In the genomic region with DNA sequence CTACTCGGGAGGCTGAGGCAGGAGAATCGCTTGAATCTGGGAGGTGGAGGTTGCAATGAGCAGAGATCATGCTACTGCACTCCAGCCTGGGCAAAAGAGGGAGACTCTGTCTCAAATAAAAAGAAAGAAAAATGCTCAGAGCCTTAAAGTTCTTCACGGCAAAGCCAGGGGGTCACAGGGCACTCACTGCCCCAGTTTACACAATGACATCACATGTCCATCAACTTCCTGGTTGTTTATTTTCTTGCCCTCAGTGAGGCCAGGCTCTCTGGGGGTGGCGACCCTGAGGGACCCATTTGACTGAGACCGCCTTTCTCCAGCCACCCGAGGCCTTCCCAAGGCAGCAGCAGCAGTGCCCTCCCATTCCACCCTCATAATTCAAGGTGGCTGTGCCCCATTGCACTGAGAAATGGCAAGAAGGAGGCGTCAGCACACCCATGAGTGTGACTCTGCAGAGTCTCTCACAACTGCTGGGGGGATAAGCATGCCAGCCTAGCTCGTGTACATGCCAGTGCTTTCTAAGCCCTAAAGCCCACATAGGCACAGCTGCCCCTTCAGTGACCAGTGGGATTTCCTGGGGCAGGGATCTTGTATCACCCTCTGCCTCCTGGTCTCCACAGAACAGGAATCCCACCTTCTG, we compare ENCODE assay signal across 1 cellular context.
TF ChIP-seq lines count a peak whose summit lies in the region.

No MANE protein-coding gene starts in this region.

TF ChIP-seq in HepG2, 621 proteins besides CTCF, POLR2A, EP300 and RAD21 (continued from another document and continues in another):
- TF ChIP-seq, protein P1, sequence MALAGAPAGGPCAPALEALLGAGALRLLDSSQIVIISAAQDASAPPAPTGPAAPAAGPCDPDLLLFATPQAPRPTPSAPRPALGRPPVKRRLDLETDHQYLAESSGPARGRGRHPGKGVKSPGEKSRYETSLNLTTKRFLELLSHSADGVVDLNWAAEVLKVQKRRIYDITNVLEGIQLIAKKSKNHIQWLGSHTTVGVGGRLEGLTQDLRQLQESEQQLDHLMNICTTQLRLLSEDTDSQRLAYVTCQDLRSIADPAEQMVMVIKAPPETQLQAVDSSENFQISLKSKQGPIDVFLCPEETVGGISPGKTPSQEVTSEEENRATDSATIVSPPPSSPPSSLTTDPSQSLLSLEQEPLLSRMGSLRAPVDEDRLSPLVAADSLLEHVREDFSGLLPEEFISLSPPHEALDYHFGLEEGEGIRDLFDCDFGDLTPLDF (CRISPR knock-in tag; IDR thresholded peaks at IDR 0.05): no peak
- TF ChIP-seq ZMAT3 (CRISPR knock-in tag; conservative IDR thresholded peaks at IDR 0.05) (no peak), ZNF549 (CRISPR knock-in tag; IDR thresholded peaks at IDR 0.05) (no peak), FOXJ3 (CRISPR knock-in tag; IDR thresholded peaks at IDR 0.05; ENCODE audit: borderline replicate concordance) (peak; percentile 25; the same call in 1 of the 2 replicates), IKZF4 (CRISPR knock-in tag; IDR thresholded peaks at IDR 0.05; ENCODE audit: borderline replicate concordance, low read depth, not compliant biosample characterization) (no peak), POGZ (CRISPR knock-in tag; IDR thresholded peaks at IDR 0.05) (peak; percentile 44; the same call in 1 of the 2 replicates), ATM (IDR thresholded peaks at IDR 0.05; ENCODE audit: borderline replicate concordance) (no peak), ZNF747 (CRISPR knock-in tag; IDR thresholded peaks at IDR 0.05; ENCODE audit: borderline replicate concordance) (0 out of 2 replicates have a peak, but pooled peaks have one; percentile 23), ZNF143 (CRISPR knock-in tag; IDR thresholded peaks at IDR 0.05) (no peak), NFIC (IDR thresholded peaks at IDR 0.05; ENCODE audit: low read length) (no peak; the same call in 1 of the 2 replicates), ZNF501 (CRISPR knock-in tag; IDR thresholded peaks at IDR 0.05) (no peak), NR2F6 (IDR thresholded peaks at IDR 0.05) (peak; percentile 76), NR2F6 (CRISPR knock-in tag; IDR thresholded peaks at IDR 0.05) (peak; percentile 88), NFE2L1 (CRISPR knock-in tag; IDR thresholded peaks at IDR 0.05; ENCODE audit: borderline replicate concordance) (no peak), ZNF33B (CRISPR knock-in tag; IDR thresholded peaks at IDR 0.05) (no peak), ASH2L (IDR thresholded peaks at IDR 0.05; ENCODE audit: insufficient read length, low read depth, low read length) (peak; percentile 90), ZNF577 (CRISPR knock-in tag; IDR thresholded peaks at IDR 0.05; ENCODE audit: borderline replicate concordance, low read depth) (no peak), KDM2A (CRISPR knock-in tag; IDR thresholded peaks at IDR 0.05; ENCODE audit: borderline replicate concordance, low read depth) (no peak), ZNF644 (CRISPR knock-in tag; IDR thresholded peaks at IDR 0.05; ENCODE audit: low read depth) (0 out of 2 replicates have a peak, but pooled peaks have one; percentile 26), NFYC (CRISPR knock-in tag; IDR thresholded peaks at IDR 0.05) (no peak), ZNF484 (CRISPR knock-in tag; IDR thresholded peaks at IDR 0.05; ENCODE audit: borderline replicate concordance, low read depth) (peak; percentile 54; the same call in 1 of the 2 replicates), PLRG1 (conservative IDR thresholded peaks at IDR 0.05) (no peak), ZNF567 (CRISPR knock-in tag; IDR thresholded peaks at IDR 0.05; ENCODE audit: borderline replicate concordance) (no peak), ZFX (CRISPR knock-in tag; IDR thresholded peaks at IDR 0.05; ENCODE audit: low read depth) (peak; percentile 58; the same call in 1 of the 2 replicates), ZNF431 (CRISPR knock-in tag; IDR thresholded peaks at IDR 0.05; ENCODE audit: borderline replicate concordance, low read depth) (no peak), FOXC1 (CRISPR knock-in tag; IDR thresholded peaks at IDR 0.05; ENCODE audit: borderline replicate concordance) (peak; percentile 24; the same call in 1 of the 2 replicates), ZNF615 (CRISPR knock-in tag; IDR thresholded peaks at IDR 0.05; ENCODE audit: borderline replicate concordance) (no peak), ZNF136 (CRISPR knock-in tag; IDR thresholded peaks at IDR 0.05; ENCODE audit: low read depth) (no peak), ZNF709 (CRISPR knock-in tag; IDR thresholded peaks at IDR 0.05) (no peak), KLF15 (CRISPR knock-in tag; IDR thresholded peaks at IDR 0.05; ENCODE audit: borderline replicate concordance) (no peak), NONO (IDR thresholded peaks at IDR 0.05) (no peak), NONO (CRISPR knock-in tag; conservative IDR thresholded peaks at IDR 0.05) (no peak; the same call in 1 of the 2 replicates), PHF20 (CRISPR knock-in tag; IDR thresholded peaks at IDR 0.05) (no peak), KLF13 (CRISPR knock-in tag; IDR thresholded peaks at IDR 0.05) (no peak), ZNF614 (CRISPR knock-in tag; IDR thresholded peaks at IDR 0.05; ENCODE audit: borderline replicate concordance) (0 out of 2 replicates have a peak, but pooled peaks have one; percentile 60)
- TF ChIP-seq, protein P2, sequence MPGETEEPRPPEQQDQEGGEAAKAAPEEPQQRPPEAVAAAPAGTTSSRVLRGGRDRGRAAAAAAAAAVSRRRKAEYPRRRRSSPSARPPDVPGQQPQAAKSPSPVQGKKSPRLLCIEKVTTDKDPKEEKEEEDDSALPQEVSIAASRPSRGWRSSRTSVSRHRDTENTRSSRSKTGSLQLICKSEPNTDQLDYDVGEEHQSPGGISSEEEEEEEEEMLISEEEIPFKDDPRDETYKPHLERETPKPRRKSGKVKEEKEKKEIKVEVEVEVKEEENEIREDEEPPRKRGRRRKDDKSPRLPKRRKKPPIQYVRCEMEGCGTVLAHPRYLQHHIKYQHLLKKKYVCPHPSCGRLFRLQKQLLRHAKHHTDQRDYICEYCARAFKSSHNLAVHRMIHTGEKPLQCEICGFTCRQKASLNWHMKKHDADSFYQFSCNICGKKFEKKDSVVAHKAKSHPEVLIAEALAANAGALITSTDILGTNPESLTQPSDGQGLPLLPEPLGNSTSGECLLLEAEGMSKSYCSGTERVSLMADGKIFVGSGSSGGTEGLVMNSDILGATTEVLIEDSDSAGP (CRISPR knock-in tag; IDR thresholded peaks at IDR 0.05; ENCODE audit: borderline replicate concordance): peak; percentile 45; the same call in 1 of the 2 replicates
- TF ChIP-seq, protein P3, sequence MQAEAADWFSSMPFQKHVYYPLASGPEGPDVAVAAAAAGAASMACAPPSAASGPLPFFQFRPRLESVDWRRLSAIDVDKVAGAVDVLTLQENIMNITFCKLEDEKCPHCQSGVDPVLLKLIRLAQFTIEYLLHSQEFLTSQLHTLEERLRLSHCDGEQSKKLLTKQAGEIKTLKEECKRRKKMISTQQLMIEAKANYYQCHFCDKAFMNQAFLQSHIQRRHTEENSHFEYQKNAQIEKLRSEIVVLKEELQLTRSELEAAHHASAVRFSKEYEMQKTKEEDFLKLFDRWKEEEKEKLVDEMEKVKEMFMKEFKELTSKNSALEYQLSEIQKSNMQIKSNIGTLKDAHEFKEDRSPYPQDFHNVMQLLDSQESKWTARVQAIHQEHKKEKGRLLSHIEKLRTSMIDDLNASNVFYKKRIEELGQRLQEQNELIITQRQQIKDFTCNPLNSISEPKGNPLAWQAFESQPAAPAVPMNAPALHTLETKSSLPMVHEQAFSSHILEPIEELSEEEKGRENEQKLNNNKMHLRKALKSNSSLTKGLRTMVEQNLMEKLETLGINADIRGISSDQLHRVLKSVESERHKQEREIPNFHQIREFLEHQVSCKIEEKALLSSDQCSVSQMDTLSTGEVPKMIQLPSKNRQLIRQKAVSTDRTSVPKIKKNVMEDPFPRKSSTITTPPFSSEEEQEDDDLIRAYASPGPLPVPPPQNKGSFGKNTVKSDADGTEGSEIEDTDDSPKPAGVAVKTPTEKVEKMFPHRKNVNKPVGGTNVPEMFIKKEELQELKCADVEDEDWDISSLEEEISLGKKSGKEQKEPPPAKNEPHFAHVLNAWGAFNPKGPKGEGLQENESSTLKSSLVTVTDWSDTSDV (CRISPR knock-in tag; IDR thresholded peaks at IDR 0.05): no peak
- TF ChIP-seq, protein P4, sequence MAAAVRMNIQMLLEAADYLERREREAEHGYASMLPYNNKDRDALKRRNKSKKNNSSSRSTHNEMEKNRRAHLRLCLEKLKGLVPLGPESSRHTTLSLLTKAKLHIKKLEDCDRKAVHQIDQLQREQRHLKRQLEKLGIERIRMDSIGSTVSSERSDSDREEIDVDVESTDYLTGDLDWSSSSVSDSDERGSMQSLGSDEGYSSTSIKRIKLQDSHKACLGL (CRISPR knock-in tag; IDR thresholded peaks at IDR 0.05): no peak
- TF ChIP-seq, protein P5, sequence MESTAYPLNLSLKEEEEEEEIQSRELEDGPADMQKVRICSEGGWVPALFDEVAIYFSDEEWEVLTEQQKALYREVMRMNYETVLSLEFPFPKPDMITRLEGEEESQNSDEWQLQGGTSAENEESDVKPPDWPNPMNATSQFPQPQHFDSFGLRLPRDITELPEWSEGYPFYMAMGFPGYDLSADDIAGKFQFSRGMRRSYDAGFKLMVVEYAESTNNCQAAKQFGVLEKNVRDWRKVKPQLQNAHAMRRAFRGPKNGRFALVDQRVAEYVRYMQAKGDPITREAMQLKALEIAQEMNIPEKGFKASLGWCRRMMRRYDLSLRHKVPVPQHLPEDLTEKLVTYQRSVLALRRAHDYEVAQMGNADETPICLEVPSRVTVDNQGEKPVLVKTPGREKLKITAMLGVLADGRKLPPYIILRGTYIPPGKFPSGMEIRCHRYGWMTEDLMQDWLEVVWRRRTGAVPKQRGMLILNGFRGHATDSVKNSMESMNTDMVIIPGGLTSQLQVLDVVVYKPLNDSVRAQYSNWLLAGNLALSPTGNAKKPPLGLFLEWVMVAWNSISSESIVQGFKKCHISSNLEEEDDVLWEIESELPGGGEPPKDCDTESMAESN (CRISPR knock-in tag; conservative IDR thresholded peaks at IDR 0.05): no peak
- TF ChIP-seq, protein P6, sequence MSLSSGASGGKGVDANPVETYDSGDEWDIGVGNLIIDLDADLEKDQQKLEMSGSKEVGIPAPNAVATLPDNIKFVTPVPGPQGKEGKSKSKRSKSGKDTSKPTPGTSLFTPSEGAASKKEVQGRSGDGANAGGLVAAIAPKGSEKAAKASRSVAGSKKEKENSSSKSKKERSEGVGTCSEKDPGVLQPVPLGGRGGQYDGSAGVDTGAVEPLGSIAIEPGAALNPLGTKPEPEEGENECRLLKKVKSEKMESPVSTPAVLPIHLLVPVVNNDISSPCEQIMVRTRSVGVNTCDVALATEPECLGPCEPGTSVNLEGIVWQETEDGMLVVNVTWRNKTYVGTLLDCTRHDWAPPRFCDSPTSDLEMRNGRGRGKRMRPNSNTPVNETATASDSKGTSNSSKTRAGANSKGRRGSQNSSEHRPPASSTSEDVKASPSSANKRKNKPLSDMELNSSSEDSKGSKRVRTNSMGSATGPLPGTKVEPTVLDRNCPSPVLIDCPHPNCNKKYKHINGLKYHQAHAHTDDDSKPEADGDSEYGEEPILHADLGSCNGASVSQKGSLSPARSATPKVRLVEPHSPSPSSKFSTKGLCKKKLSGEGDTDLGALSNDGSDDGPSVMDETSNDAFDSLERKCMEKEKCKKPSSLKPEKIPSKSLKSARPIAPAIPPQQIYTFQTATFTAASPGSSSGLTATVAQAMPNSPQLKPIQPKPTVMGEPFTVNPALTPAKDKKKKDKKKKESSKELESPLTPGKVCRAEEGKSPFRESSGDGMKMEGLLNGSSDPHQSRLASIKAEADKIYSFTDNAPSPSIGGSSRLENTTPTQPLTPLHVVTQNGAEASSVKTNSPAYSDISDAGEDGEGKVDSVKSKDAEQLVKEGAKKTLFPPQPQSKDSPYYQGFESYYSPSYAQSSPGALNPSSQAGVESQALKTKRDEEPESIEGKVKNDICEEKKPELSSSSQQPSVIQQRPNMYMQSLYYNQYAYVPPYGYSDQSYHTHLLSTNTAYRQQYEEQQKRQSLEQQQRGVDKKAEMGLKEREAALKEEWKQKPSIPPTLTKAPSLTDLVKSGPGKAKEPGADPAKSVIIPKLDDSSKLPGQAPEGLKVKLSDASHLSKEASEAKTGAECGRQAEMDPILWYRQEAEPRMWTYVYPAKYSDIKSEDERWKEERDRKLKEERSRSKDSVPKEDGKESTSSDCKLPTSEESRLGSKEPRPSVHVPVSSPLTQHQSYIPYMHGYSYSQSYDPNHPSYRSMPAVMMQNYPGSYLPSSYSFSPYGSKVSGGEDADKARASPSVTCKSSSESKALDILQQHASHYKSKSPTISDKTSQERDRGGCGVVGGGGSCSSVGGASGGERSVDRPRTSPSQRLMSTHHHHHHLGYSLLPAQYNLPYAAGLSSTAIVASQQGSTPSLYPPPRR (CRISPR knock-in tag; IDR thresholded peaks at IDR 0.05; ENCODE audit: borderline replicate concordance): no peak
- TF ChIP-seq, protein P7, sequence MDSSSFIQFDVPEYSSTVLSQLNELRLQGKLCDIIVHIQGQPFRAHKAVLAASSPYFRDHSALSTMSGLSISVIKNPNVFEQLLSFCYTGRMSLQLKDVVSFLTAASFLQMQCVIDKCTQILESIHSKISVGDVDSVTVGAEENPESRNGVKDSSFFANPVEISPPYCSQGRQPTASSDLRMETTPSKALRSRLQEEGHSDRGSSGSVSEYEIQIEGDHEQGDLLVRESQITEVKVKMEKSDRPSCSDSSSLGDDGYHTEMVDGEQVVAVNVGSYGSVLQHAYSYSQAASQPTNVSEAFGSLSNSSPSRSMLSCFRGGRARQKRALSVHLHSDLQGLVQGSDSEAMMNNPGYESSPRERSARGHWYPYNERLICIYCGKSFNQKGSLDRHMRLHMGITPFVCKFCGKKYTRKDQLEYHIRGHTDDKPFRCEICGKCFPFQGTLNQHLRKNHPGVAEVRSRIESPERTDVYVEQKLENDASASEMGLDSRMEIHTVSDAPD (CRISPR knock-in tag; IDR thresholded peaks at IDR 0.05): no peak
- TF ChIP-seq, protein P8, sequence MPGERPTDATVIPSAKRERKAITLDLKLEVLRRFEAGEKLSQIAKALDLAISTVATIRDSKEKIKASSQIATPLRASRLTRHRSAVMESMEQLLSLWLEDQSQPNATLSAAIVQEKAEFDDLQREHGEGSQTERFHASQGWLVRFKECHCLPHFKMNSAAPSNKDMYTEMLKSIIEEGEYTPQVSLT (CRISPR knock-in tag; IDR thresholded peaks at IDR 0.05; ENCODE audit: borderline replicate concordance, low read depth): no peak
- TF ChIP-seq, protein P9, sequence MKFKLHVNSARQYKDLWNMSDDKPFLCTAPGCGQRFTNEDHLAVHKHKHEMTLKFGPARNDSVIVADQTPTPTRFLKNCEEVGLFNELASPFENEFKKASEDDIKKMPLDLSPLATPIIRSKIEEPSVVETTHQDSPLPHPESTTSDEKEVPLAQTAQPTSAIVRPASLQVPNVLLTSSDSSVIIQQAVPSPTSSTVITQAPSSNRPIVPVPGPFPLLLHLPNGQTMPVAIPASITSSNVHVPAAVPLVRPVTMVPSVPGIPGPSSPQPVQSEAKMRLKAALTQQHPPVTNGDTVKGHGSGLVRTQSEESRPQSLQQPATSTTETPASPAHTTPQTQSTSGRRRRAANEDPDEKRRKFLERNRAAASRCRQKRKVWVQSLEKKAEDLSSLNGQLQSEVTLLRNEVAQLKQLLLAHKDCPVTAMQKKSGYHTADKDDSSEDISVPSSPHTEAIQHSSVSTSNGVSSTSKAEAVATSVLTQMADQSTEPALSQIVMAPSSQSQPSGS (CRISPR knock-in tag; IDR thresholded peaks at IDR 0.05): peak; percentile 95; the same call in 1 of the 2 replicates
- TF ChIP-seq, protein P10, sequence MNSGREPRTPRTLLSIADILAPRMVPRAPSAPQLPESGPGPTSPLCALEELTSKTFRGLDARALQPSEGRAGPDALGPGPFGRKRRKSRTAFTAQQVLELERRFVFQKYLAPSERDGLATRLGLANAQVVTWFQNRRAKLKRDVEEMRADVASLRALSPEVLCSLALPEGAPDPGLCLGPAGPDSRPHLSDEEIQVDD (CRISPR knock-in tag; IDR thresholded peaks at IDR 0.05; ENCODE audit: borderline replicate concordance): no peak
